ENCODE assay signal across 18 cellular contexts in the genomic region with DNA sequence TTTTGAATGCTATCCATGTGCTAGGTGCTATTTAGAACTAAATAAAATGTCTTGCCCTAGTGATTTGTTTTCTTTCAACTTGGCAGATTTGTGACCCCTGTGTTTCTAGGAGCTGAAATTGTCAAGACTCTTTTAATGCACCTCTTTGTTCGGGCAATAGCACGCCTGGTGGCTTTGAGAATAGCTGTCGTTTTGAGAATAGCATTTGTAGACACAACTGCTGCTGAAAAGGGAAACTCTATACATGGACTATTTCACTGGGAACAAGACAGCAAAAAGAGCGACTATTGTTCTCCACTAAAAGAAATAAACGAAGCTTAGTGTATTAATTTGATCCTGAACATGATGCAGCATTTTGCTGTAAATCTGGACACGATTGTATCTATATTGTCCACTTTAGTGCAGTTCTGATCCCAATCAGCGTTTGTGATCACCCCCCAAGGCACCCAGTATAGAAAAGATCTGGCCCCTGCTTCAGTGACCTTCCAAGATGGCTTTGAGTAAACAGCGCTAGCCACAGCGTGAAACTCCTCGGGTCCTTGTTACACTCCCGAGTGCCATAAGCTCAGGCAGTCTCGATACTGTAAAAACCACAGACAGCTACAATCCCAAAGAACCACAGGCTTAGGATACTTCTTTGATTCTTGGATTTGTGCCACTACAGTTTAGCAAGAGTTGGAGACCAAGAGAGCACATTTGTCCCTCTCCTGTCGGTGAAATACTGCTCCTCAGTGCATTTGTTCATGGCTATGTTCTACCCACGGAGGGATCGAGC.
A peak's percentile ranks its signal among the peaks of the same experiment; 100 is the strongest.
DNase-seq lines count a peak whose midpoint lies in the region; ATAC-seq, FAIRE-seq and TF ChIP-seq lines count a peak whose summit lies in the region.
"Had no signal": no experiment of that assay in that cellular context is flagged by ENCODE, and none has a peak within 500 bp of the region (broad histone marks: within the 10 kb centered on the region; RNA-seq: fewer than 3 reads in every experiment).

No MANE protein-coding gene starts in this region.

- DNase-seq in NCI-H128 (lab: John Stamatoyannopoulos, UW; ENCODE audit: unreplicated experiment) (peak; percentile 44), bronchial epithelial cell (ENCODE audit: low read depth) (no peak), thyroid gland (peak; percentile 58 to 73), GM13977 (ENCODE audit: low spot score) (no peak), upper lobe of left lung (no peak)
- DNase-seq: Caco-2; CD4-positive, CD25-positive, alpha-beta regulatory T cell; DMS53; GM23248; MG63; NCI-H1092 treated with DMSO at 0.1 percent for 48 hours; NCI-H187; NCI-H526 treated with DMSO at 0.1 percent for 48 hours; SIG-M5 had no signal

- no peak for TF ChIP-seq EP300 in neural cell (conservative IDR thresholded peaks at IDR 0.05; ENCODE audit: poor library complexity, severe bottlenecking)
- no peak for TF ChIP-seq EP300 in upper lobe of left lung (IDR thresholded peaks at IDR 0.05)

- H3K4me1 ChIP-seq in thyroid gland (no peaks in the 10 kb centered on the region), upper lobe of left lung (no peaks in the 10 kb centered on the region)
- H3K4me1 ChIP-seq: Caco-2 had no signal

- TF ChIP-seq RAD21 in neural cell (conservative IDR thresholded peaks at IDR 0.05) = peak; percentile 32

- H3K9me3 ChIP-seq in neural cell (ENCODE audit: low read length) (no peaks in the 10 kb centered on the region), thyroid gland (no peaks in the 10 kb centered on the region), upper lobe of left lung (no peaks in the 10 kb centered on the region)
- H3K9me3 ChIP-seq: Caco-2, MG63 had no signal

- H3K4me3 ChIP-seq in bronchial epithelial cell (ENCODE audit: low read depth, low read length) (no peak overlapping the region), neural cell (ENCODE audit: low read length) (no peak overlapping the region), thyroid gland (replicated peaks in 1 of 3) (no peak overlapping the region), upper lobe of left lung (no peak overlapping the region)
- H3K4me3 ChIP-seq: GM23248, MG63 had no signal

- H3K36me3 ChIP-seq in bronchial epithelial cell (ENCODE audit: control insufficient read depth, insufficient read depth, low read length) (no peaks in the 10 kb centered on the region), neural cell (ENCODE audit: insufficient read depth, low read length) (no peaks in the 10 kb centered on the region), thyroid gland (no peaks in the 10 kb centered on the region), upper lobe of left lung (no peaks in the 10 kb centered on the region)
- H3K36me3 ChIP-seq: MG63 had no signal

- intact Hi-C loops in thyroid gland (cut with DNase I) = no loop called here

- H3K79me2 ChIP-seq in neural cell (replicated peaks; ENCODE audit: insufficient read depth, low read length) = no peaks in the 10 kb centered on the region

- no peak for TF ChIP-seq CTCF in bronchial epithelial cell (IDR thresholded peaks at IDR 0.05; ENCODE audit: insufficient read depth, low read length, severe bottlenecking)
- TF ChIP-seq CTCF in neural cell (IDR thresholded peaks at IDR 0.05; ENCODE audit: poor library complexity, severe bottlenecking) = peak; percentile 26
- TF ChIP-seq CTCF in thyroid gland (IDR thresholded peaks at IDR 0.05) = peak in 1 of 6 experiments; percentile 10
- no peak for TF ChIP-seq CTCF in GM13977 (IDR thresholded peaks at IDR 0.05; ENCODE audit: extremely low read depth, insufficient read depth, missing control alignments)
- TF ChIP-seq CTCF in upper lobe of left lung (IDR thresholded peaks at IDR 0.05) = no peak

- H3F3A ChIP-seq in neural cell (ENCODE audit: insufficient read depth, low read length, poor library complexity, severe bottlenecking) = no peaks in the 10 kb centered on the region

- H3K27me3 ChIP-seq in bronchial epithelial cell (ENCODE audit: control insufficient read depth, insufficient read depth, low read length) = no peaks in the 10 kb centered on the region
- H3K27me3 ChIP-seq in neural cell (ENCODE audit: insufficient read depth, low read depth, low read length) = peaks cover 3% of the 10 kb centered on the region
- H3K27me3 ChIP-seq in thyroid gland = no peaks in the 10 kb centered on the region
- H3K27me3 ChIP-seq in upper lobe of left lung = no peaks in the 10 kb centered on the region

- TF ChIP-seq POLR2A in thyroid gland (IDR thresholded peaks at IDR 0.05) (no peak), upper lobe of left lung (IDR thresholded peaks at IDR 0.05) (no peak)

- FAIRE-seq in bronchial epithelial cell (lab: Jason Lieb, UNC) = peak; percentile 23
- FAIRE-seq: HepG2 had no signal

- in situ Hi-C loops in GM13977 (cut with MboI; ENCODE audit: low pct_unique_long_range_greater_than_20kb, low sequenced_read_pairs, unreplicated experiment) = no loop called here

- H4K20me1 ChIP-seq in neural cell (ENCODE audit: insufficient read depth) = no peaks in the 10 kb centered on the region

- H2AFZ ChIP-seq in neural cell (ENCODE audit: low read depth, low read length) = no peak overlapping the region
- H2AFZ ChIP-seq: GM23248 had no signal

- WGBS in thyroid gland, 2 donors = 38 to 43% methylated on average over 15 of the region's 15 CpGs
- 82 to 85% methylated on average over 13 to 15 of the region's 15 CpGs for WGBS in upper lobe of left lung, 2 donors

- ATAC-seq in GM19463 (IDR thresholded peaks at IDR 0.05; ENCODE audit: unreplicated experiment) (no peak), upper lobe of left lung (ENCODE audit: low FRiP score in 2 of 2) (no peak)
- ATAC-seq: HepG2 had no signal

- no peak overlapping the region for H3K4me2 ChIP-seq in neural cell (ENCODE audit: low read length)
- H3K4me2 ChIP-seq: KMS-11 had no signal

- no peak overlapping the region for H3K27ac ChIP-seq in neural cell (ENCODE audit: low read length)
- H3K27ac ChIP-seq in thyroid gland = no peak overlapping the region
- no peak overlapping the region for H3K27ac ChIP-seq in upper lobe of left lung
- H3K27ac ChIP-seq: GM23248, KMS-11 had no signal

- H3K9me2 ChIP-seq in neural cell (ENCODE audit: insufficient read depth, low read length) = no peaks in the 10 kb centered on the region

- no peak overlapping the region for H3K9ac ChIP-seq in neural cell (ENCODE audit: low read length)
- H3K9ac ChIP-seq: GM23248, KMS-11 had no signal

TF ChIP-seq in neural cell, 6 proteins besides CTCF, POLR2A, EP300 and RAD21:
- TF ChIP-seq POLR2AphosphoS5 (IDR thresholded peaks at IDR 0.05) = no peak
- no peak for TF ChIP-seq TAF1 (IDR thresholded peaks at IDR 0.05; ENCODE audit: low read depth)
- TF ChIP-seq, protein P1, sequence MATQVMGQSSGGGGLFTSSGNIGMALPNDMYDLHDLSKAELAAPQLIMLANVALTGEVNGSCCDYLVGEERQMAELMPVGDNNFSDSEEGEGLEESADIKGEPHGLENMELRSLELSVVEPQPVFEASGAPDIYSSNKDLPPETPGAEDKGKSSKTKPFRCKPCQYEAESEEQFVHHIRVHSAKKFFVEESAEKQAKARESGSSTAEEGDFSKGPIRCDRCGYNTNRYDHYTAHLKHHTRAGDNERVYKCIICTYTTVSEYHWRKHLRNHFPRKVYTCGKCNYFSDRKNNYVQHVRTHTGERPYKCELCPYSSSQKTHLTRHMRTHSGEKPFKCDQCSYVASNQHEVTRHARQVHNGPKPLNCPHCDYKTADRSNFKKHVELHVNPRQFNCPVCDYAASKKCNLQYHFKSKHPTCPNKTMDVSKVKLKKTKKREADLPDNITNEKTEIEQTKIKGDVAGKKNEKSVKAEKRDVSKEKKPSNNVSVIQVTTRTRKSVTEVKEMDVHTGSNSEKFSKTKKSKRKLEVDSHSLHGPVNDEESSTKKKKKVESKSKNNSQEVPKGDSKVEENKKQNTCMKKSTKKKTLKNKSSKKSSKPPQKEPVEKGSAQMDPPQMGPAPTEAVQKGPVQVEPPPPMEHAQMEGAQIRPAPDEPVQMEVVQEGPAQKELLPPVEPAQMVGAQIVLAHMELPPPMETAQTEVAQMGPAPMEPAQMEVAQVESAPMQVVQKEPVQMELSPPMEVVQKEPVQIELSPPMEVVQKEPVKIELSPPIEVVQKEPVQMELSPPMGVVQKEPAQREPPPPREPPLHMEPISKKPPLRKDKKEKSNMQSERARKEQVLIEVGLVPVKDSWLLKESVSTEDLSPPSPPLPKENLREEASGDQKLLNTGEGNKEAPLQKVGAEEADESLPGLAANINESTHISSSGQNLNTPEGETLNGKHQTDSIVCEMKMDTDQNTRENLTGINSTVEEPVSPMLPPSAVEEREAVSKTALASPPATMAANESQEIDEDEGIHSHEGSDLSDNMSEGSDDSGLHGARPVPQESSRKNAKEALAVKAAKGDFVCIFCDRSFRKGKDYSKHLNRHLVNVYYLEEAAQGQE (IDR thresholded peaks at IDR 0.05; ENCODE audit: borderline replicate concordance) = no peak
- no peak for TF ChIP-seq EZH2 (IDR thresholded peaks at IDR 0.05; ENCODE audit: borderline replicate concordance, insufficient read depth, low read length, poor library complexity, severe bottlenecking)
- TF ChIP-seq MXI1 (conservative IDR thresholded peaks at IDR 0.05; ENCODE audit: poor library complexity, severe bottlenecking) = no peak
- no peak for TF ChIP-seq SMC3 (conservative IDR thresholded peaks at IDR 0.05; ENCODE audit: poor library complexity)
TF ChIP-seq in neural cell: peak in this region for 0.

Comparison
In these comparisons a context has a peak if more than half of its experiments do, and no peak if none do; other contexts are left out.
1. DNase-seq: peak in NCI-H128 (single experiment) and thyroid gland (2 of 2); none in bronchial epithelial cell (single experiment), GM13977 (single experiment) and upper lobe of left lung (0 of 2).